In genomic region chr18:36711813-36712444, GRCh38 we compare ENCODE assay signal across 1 cellular context.
TF ChIP-seq lines count a peak whose summit lies in the region.

No MANE protein-coding gene starts in this region.

TF ChIP-seq in HEK293, 187 proteins besides CTCF, POLR2A, EP300 and RAD21 (continued from another document):
- peak; percentile 60; the same call in 1 of the 2 replicates for TF ChIP-seq ZNF398 (tag by site-specific recombination; IDR thresholded peaks at IDR 0.05)
- 0 out of 2 replicates have a peak, but pooled peaks have one; percentile 17 for TF ChIP-seq ZNF585B (tag by site-specific recombination; IDR thresholded peaks at IDR 0.05)
- no peak for TF ChIP-seq WT1 (tag by site-specific recombination; IDR thresholded peaks at IDR 0.05)
- no peak for TF ChIP-seq ZNF155 (tag by site-specific recombination; IDR thresholded peaks at IDR 0.05)
- no peak for TF ChIP-seq SCRT1 (tag by site-specific recombination; IDR thresholded peaks at IDR 0.05; ENCODE audit: borderline replicate concordance)
- no peak for TF ChIP-seq ZNF223 (tag by site-specific recombination; IDR thresholded peaks at IDR 0.05)
- no peak for TF ChIP-seq ZNF544 (tag by site-specific recombination; IDR thresholded peaks at IDR 0.05)
- no peak for TF ChIP-seq ZSCAN18 (tag by site-specific recombination; IDR thresholded peaks at IDR 0.05)
- TF ChIP-seq ZNF513 (tag by site-specific recombination; IDR thresholded peaks at IDR 0.05): peak; percentile 57
- TF ChIP-seq ZXDB (tag by site-specific recombination; IDR thresholded peaks at IDR 0.05): no peak
- TF ChIP-seq ZNF133 (tag by site-specific recombination; IDR thresholded peaks at IDR 0.05): no peak
- no peak for TF ChIP-seq ZNF664 (tag by site-specific recombination; IDR thresholded peaks at IDR 0.05)
- no peak for TF ChIP-seq ZNF626 (tag by site-specific recombination; IDR thresholded peaks at IDR 0.05)
- TF ChIP-seq ZNF174 (tag by site-specific recombination; IDR thresholded peaks at IDR 0.05): no peak
- TF ChIP-seq ZNF112 (tag by site-specific recombination; IDR thresholded peaks at IDR 0.05): no peak
- 0 out of 2 replicates have a peak, but pooled peaks have one; percentile 26 for TF ChIP-seq ZBTB48 (tag by site-specific recombination; IDR thresholded peaks at IDR 0.05)
- no peak for TF ChIP-seq RBAK (tag by site-specific recombination; IDR thresholded peaks at IDR 0.05)
- no peak for TF ChIP-seq ZNF510 (tag by site-specific recombination; IDR thresholded peaks at IDR 0.05; ENCODE audit: insufficient replicate concordance)
- no peak for TF ChIP-seq ZNF549 (tag by site-specific recombination; IDR thresholded peaks at IDR 0.05)
- peak; percentile 54; the same call in 1 of the 2 replicates for TF ChIP-seq ZNF629 (tag by site-specific recombination; IDR thresholded peaks at IDR 0.05)
- TF ChIP-seq GLIS1 (tag by site-specific recombination; IDR thresholded peaks at IDR 0.05): peak; percentile 74
- no peak for TF ChIP-seq SETDB1 (IDR thresholded peaks at IDR 0.05; ENCODE audit: insufficient read length, low read length)
- TF ChIP-seq PRDM4 (tag by site-specific recombination; IDR thresholded peaks at IDR 0.05): no peak
- TF ChIP-seq ZFHX2 (tag by site-specific recombination; conservative IDR thresholded peaks at IDR 0.05): no peak
- 0 out of 2 replicates have a peak, but pooled peaks have one; percentile 12 for TF ChIP-seq ZNF366 (tag by site-specific recombination; conservative IDR thresholded peaks at IDR 0.05)
- TF ChIP-seq PRDM2 (tag by site-specific recombination; IDR thresholded peaks at IDR 0.05; ENCODE audit: borderline replicate concordance): no peak
- 0 out of 2 replicates have a peak, but pooled peaks have one; percentile 20 for TF ChIP-seq SP7 (tag by site-specific recombination; IDR thresholded peaks at IDR 0.05)
- TF ChIP-seq ZBTB49 (tag by site-specific recombination; IDR thresholded peaks at IDR 0.05; ENCODE audit: low read depth): no peak
- no peak for TF ChIP-seq EGR2 (tag by site-specific recombination; IDR thresholded peaks at IDR 0.05; ENCODE audit: low read depth)
- no peak for TF ChIP-seq ZNF394 (tag by site-specific recombination; IDR thresholded peaks at IDR 0.05; ENCODE audit: borderline replicate concordance)
- TF ChIP-seq ZNF311 (tag by site-specific recombination; IDR thresholded peaks at IDR 0.05; ENCODE audit: borderline replicate concordance): no peak
- TF ChIP-seq ZNF660 (tag by site-specific recombination; IDR thresholded peaks at IDR 0.05): 0 out of 2 replicates have a peak, but pooled peaks have one; percentile 31
- TF ChIP-seq ZNF830 (tag by site-specific recombination; IDR thresholded peaks at IDR 0.05; ENCODE audit: low read depth): no peak
- TF ChIP-seq ZEB2 (tag by site-specific recombination; IDR thresholded peaks at IDR 0.05): 0 out of 2 replicates have a peak, but pooled peaks have one; percentile 20
- TF ChIP-seq ZNF202 (tag by site-specific recombination; IDR thresholded peaks at IDR 0.05; ENCODE audit: borderline replicate concordance): no peak
- TF ChIP-seq ZNF645 (tag by site-specific recombination; IDR thresholded peaks at IDR 0.05): no peak
- no peak for TF ChIP-seq ZNF707 (tag by site-specific recombination; IDR thresholded peaks at IDR 0.05)
